ENCODE assay signal across 20 cellular contexts in genomic region chr14:61110683-61111082, GRCh38.
DNase-seq lines count a peak whose midpoint lies in the region; ATAC-seq and TF ChIP-seq lines count a peak whose summit lies in the region.
"Had no signal": no experiment of that assay in that cellular context is flagged by ENCODE, and none has a peak within 500 bp of the region (broad histone marks: within the 10 kb centered on the region; RNA-seq: fewer than 3 reads in every experiment).

No MANE protein-coding gene starts in this region.

- H3K4me3 Mint-ChIP-seq in dendritic cell treated with granulocyte-macrophage colony-stimulating factor and Interleukin-4, amounts not matched to agents 40 ng/mL and 50 ng/mL, for 4 days, result no peak overlapping the region
- peak overlapping the region in 2 of 3 experiments; percentile 26 to 62 for H3K4me3 Mint-ChIP-seq in nephron
- H3K4me3 Mint-ChIP-seq: CD4-positive, CD25-positive, alpha-beta regulatory T cell had no signal

- H3K4me3 ChIP-seq in HUES48 (ENCODE audit: low read depth, low read length) (no peak overlapping the region), skeletal muscle tissue (ENCODE audit: low read length in 3 of 3) (peak overlapping the region in 2 of 3 donors; percentile 17 to 47)
- H3K4me3 ChIP-seq: MG63, Peyer's patch had no signal

- TF ChIP-seq CTCF in nephron (IDR thresholded peaks at IDR 0.05; ENCODE audit: unreplicated experiment in 3 of 3), result no peak

- intact Hi-C loops in dendritic cell treated with granulocyte-macrophage colony-stimulating factor and Interleukin-4, amounts not matched to agents 40 ng/mL and 50 ng/mL, for 4 days (cut with micrococcal nuclease), result no loop called here

- H3K27me3 ChIP-seq in HUES48 (ENCODE audit: control insufficient read depth, insufficient read depth, low read length), result no peaks in the 10 kb centered on the region
- H3K27me3 ChIP-seq in skeletal muscle tissue (ENCODE audit: control insufficient read depth in 3 of 3, insufficient read depth in 3 of 3, low read length in 3 of 3), result no peaks in the 10 kb centered on the region
- H3K27me3 ChIP-seq: MG63, Peyer's patch had no signal

- no peaks in the 10 kb centered on the region for H3K36me3 ChIP-seq in HUES48 (ENCODE audit: control insufficient read depth, insufficient read depth, low read length)
- no peaks in the 10 kb centered on the region for H3K36me3 ChIP-seq in skeletal muscle tissue (ENCODE audit: control insufficient read depth in 3 of 3, insufficient read depth in 3 of 3, low read length in 3 of 3)
- H3K36me3 ChIP-seq: MG63, Peyer's patch had no signal

- peaks cover 47% of the 10 kb centered on the region for H3K36me3 Mint-ChIP-seq in dendritic cell treated with granulocyte-macrophage colony-stimulating factor and Interleukin-4, amounts not matched to agents 40 ng/mL and 50 ng/mL, for 4 days (ENCODE audit: low read depth)
- peaks cover 17% of the 10 kb centered on the region for H3K36me3 Mint-ChIP-seq in nephron (ENCODE audit: low read depth)

- H3K27ac ChIP-seq in HUES48 (ENCODE audit: low read depth, low read length), result peak overlapping the region; percentile 48
- H3K27ac ChIP-seq in skeletal muscle tissue (ENCODE audit: low read depth, low read length), result peak overlapping the region; percentile 70
- H3K27ac ChIP-seq: Peyer's patch had no signal

- peaks cover 75% of the 10 kb centered on the region for H3K4me1 Mint-ChIP-seq in dendritic cell treated with granulocyte-macrophage colony-stimulating factor and Interleukin-4, amounts not matched to agents 40 ng/mL and 50 ng/mL, for 4 days (ENCODE audit: low read depth)
- H3K4me1 Mint-ChIP-seq in nephron, result peaks cover 65% of the 10 kb centered on the region
- H3K4me1 Mint-ChIP-seq: CD4-positive, CD25-positive, alpha-beta regulatory T cell had no signal

- no peaks in the 10 kb centered on the region for H3K9me3 Mint-ChIP-seq in dendritic cell treated with granulocyte-macrophage colony-stimulating factor and Interleukin-4, amounts not matched to agents 40 ng/mL and 50 ng/mL, for 4 days
- H3K9me3 Mint-ChIP-seq in nephron, result peaks cover 17% of the 10 kb centered on the region

- H3K9me3 ChIP-seq in HUES48 (ENCODE audit: control insufficient read depth, insufficient read depth, low read length) (peaks cover 20% of the 10 kb centered on the region), skeletal muscle tissue (ENCODE audit: control insufficient read depth in 3 of 3, low read length in 3 of 3) (no peaks in the 10 kb centered on the region)
- H3K9me3 ChIP-seq: MG63 had no signal

- DNase-seq in stimulated activated CD4-positive, alpha-beta T cell treated with anti-CD3 and anti-CD28 coated beads, Interleukin-2, amount 100 ng/mL, for 48 hours, result no peak
- DNase-seq: AML-193; Calu3; CD4-positive, CD25-positive, alpha-beta regulatory T cell; DMS79 treated with DMSO at 0.1 percent for 48 hours; GDM1; KG1; MG63; NCI-H1092 treated with DMSO at 0.1 percent for 48 hours; NCI-H187; NCI-H446 treated with DMSO at 0.1 percent for 48 hours; NCI-H774; Peyer's patch; SHP77 treated with DMSO at 0.1 percent for 48 hours had no signal

- peak overlapping the region; percentile 95 for H3K27ac Mint-ChIP-seq in dendritic cell treated with granulocyte-macrophage colony-stimulating factor and Interleukin-4, amounts not matched to agents 40 ng/mL and 50 ng/mL, for 4 days
- H3K27ac Mint-ChIP-seq in nephron, result peak overlapping the region; percentile 72 to 96 (median 81)

- ATAC-seq in HG03432 (IDR thresholded peaks at IDR 0.05; ENCODE audit: unreplicated experiment), result no peak
- ATAC-seq in SK-N-SH treated with all-trans-retinoic acid at 6 μM for 48 hours, result no peak

- H3K9ac ChIP-seq in HUES48 (ENCODE audit: low read depth, low read length) (no peak overlapping the region), skeletal muscle tissue (ENCODE audit: low read depth in 1 of 3, low read length in 3 of 3) (peak overlapping the region; percentile 27 to 71 (median 57))

- peaks cover 7% of the 10 kb centered on the region for H3K27me3 Mint-ChIP-seq in dendritic cell treated with granulocyte-macrophage colony-stimulating factor and Interleukin-4, amounts not matched to agents 40 ng/mL and 50 ng/mL, for 4 days
- peaks cover 4% of the 10 kb centered on the region for H3K27me3 Mint-ChIP-seq in nephron (ENCODE audit: low read depth)
- H3K27me3 Mint-ChIP-seq: CD4-positive, CD25-positive, alpha-beta regulatory T cell had no signal

- H3K4me1 ChIP-seq in HUES48 (ENCODE audit: control insufficient read depth, insufficient read depth, low read length), result no peaks in the 10 kb centered on the region
- H3K4me1 ChIP-seq in skeletal muscle tissue (ENCODE audit: control insufficient read depth in 3 of 3, insufficient read depth in 3 of 3, low read length in 3 of 3), result peaks cover 56 to 63% (median 58%) of the 10 kb centered on the region in 3 donors
- H3K4me1 ChIP-seq: Peyer's patch had no signal

TF ChIP-seq in SK-N-SH treated with all-trans-retinoic acid at 6 μM for 48 hours, 23 proteins besides CTCF, POLR2A, EP300 and RAD21 (continues in another document):
- TF ChIP-seq ZC3H10 (CRISPR knock-in tag; IDR thresholded peaks at IDR 0.05) (no peak), BACH2 (CRISPR knock-in tag; IDR thresholded peaks at IDR 0.05; ENCODE audit: borderline replicate concordance) (no peak), PATZ1 (CRISPR knock-in tag; IDR thresholded peaks at IDR 0.05; ENCODE audit: borderline replicate concordance) (no peak), GLIS3 (CRISPR knock-in tag; IDR thresholded peaks at IDR 0.05) (no peak), ZFP3 (CRISPR knock-in tag; IDR thresholded peaks at IDR 0.05) (no peak), ZNF8 (CRISPR knock-in tag; IDR thresholded peaks at IDR 0.05) (no peak), PPARA (CRISPR knock-in tag; IDR thresholded peaks at IDR 0.05; ENCODE audit: borderline replicate concordance) (no peak), TSHZ2 (CRISPR knock-in tag; IDR thresholded peaks at IDR 0.05) (no peak), SNAI2 (CRISPR knock-in tag; IDR thresholded peaks at IDR 0.05) (no peak), OSR1 (CRISPR knock-in tag; IDR thresholded peaks at IDR 0.05) (no peak), RARB (CRISPR knock-in tag; IDR thresholded peaks at IDR 0.05) (no peak), TCF4 (CRISPR knock-in tag; IDR thresholded peaks at IDR 0.05; ENCODE audit: borderline replicate concordance) (no peak), ZFP30 (CRISPR knock-in tag; IDR thresholded peaks at IDR 0.05) (no peak), ZNF565 (CRISPR knock-in tag; conservative IDR thresholded peaks at IDR 0.05; ENCODE audit: low read depth) (no peak), TOX (CRISPR knock-in tag; IDR thresholded peaks at IDR 0.05; ENCODE audit: borderline replicate concordance) (no peak), POU6F1 (CRISPR knock-in tag; IDR thresholded peaks at IDR 0.05; ENCODE audit: borderline replicate concordance, low read depth) (no peak)
